ENCODE assay signal across 21 cellular contexts in genomic region chr22:40973144-40973543, GRCh38.
"Had no signal": no experiment of that assay in that cellular context is flagged by ENCODE, and none has a peak within 500 bp of the region (broad histone marks: within the 10 kb centered on the region; RNA-seq: fewer than 3 reads in every experiment).

No MANE protein-coding gene starts in this region.

- H3K4me2 ChIP-seq: KMS-11 had no signal

- H3K36me3 Mint-ChIP-seq: IgD-negative memory B cell had no signal

- H3K9me3 ChIP-seq: SJSA1 had no signal

- DNase-seq: Kasumi-1, MM.1S, NCI-H1092 treated with DMSO at 0.1 percent for 48 hours, NCI-H1436, NCI-H187, NCI-H2029, NCI-H2081 treated with DMSO at 0.1 percent for 48 hours, NCI-H2171 treated with DMSO at 0.1 percent for 48 hours, NCI-H524, NCI-H526 treated with DMSO at 0.1 percent for 48 hours, NCI-H748 treated with DMSO at 0.1 percent for 48 hours, Right ventricle myocardium superior, RPMI8226, SIG-M5 had no signal

- H3K27ac Mint-ChIP-seq: IgD-negative memory B cell had no signal

- H3K27me3 Mint-ChIP-seq: IgD-negative memory B cell had no signal

- FAIRE-seq: HepG2, K562, RCC 7860 had no signal

- H3K4me1 ChIP-seq: SJSA1 had no signal

- H3K27ac ChIP-seq: KMS-11, SJSA1, SK-N-MC had no signal

- H3K9ac ChIP-seq: KMS-11 had no signal

- ATAC-seq: HepG2, K562 had no signal

- H3K27me3 ChIP-seq: SJSA1 had no signal

- H3K4me3 Mint-ChIP-seq: IgD-negative memory B cell had no signal

- H3K4me3 ChIP-seq: K562, SJSA1, SK-N-MC had no signal
